ENCODE assay signal across 1 cellular context in the genomic region with DNA sequence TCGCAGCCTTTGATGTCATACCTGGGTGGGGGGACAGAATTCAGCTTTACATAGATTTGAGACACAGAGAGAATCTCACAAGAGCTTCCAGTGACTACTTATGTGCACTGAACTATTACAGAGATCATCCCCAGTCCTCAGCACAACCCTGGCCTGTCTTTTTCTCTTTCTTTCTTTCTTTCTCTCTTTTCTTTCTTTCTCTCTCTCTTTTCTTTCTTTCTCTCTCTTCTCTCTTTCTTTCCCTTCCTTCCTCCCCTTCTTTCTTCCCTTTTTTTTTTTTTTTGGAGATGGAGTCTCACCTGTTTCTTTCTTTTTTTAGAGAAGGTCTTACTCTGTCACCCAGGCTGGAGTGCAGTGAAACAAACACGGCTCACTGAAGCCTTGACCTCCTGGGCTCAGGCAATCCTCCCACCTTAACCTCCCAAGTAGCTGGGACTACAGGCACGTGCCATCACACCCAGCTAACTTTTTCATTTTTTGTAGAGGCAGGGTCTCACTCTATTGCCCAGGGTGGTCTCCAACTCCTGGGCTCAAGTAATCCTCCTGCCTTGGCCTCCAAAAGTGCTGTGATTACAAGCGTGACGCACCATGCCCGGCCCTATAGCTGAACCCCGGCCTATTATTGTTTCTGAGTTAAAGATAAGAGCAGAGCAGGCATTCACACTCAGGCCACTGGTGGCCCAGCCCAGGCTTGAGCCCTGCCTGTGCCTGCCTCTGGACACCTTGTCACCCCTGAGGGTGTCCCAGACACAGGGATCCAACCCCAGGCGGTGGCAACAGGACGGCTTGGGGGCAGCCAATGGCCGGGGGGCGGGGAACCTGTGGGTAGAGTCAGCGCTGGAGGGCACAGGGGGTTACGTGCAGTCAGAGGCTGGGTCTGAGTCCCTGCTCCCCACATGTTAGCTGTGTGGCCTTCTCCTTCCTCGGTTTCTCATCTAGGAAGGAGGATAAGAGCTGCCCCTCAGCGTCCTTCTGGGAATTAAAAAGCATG.
TF ChIP-seq lines count a peak whose summit lies in the region.

No MANE protein-coding gene starts in this region.

TF ChIP-seq in GM12878, 131 proteins besides CTCF, POLR2A, EP300 and RAD21:
- TF ChIP-seq RBBP5 (conservative IDR thresholded peaks at IDR 0.05) (no peak), BACH1 (IDR thresholded peaks at IDR 0.05; ENCODE audit: borderline replicate concordance) (no peak)
